In genomic region chrX:12974217-12974796, GRCh38 we compare ENCODE assay signal across 8 cellular contexts. TPM values are rescaled to one million over a fixed set of nuclear protein-coding genes. Genes with fewer than 3 reads are reported as not detected.
A peak's percentile ranks its signal among the peaks of the same experiment; 100 is the strongest.
DNase-seq lines count a peak whose midpoint lies in the region; ATAC-seq and TF ChIP-seq lines count a peak whose summit lies in the region.

No MANE protein-coding gene starts in this region.

- no peak for TF ChIP-seq CTCF in WERI-Rb-1 (IDR thresholded peaks at IDR 0.05; ENCODE audit: low read depth, low read length)
- TF ChIP-seq CTCF in lung (IDR thresholded peaks at IDR 0.05; ENCODE audit: control extremely low read depth, extremely low read depth) = no peak

- H3K4me3 ChIP-seq in WERI-Rb-1 (ENCODE audit: low read depth, low read length) (peak overlapping the region; percentile 99), lung (peak overlapping the region; percentile 37)

- in situ Hi-C loops in KBM-7 (cut with MboI; ENCODE audit: low pct_unique_long_range_greater_than_20kb, low sequenced_read_pairs) = loop anchor here (25.0 kb wide), 1 partner anchor 513 kb away; no protein-coding TSS in a partner anchor

- DNase-seq in DMS79 (lab: John Stamatoyannopoulos, UW) (peak; percentile 51), KBM-7 (peak; percentile 76), WERI-Rb-1 (peak; percentile 39), lung (ENCODE audit: low spot score) (peak; percentile 66), NCI-H526 (lab: John Stamatoyannopoulos, UW) (no peak)
- peak; percentile 30 for DNase-seq in effector CD4-positive, alpha-beta T cell
- DNase-seq in stimulated activated naive CD8-positive, alpha-beta T cell treated with anti-CD3 and anti-CD28 coated beads, Interleukin-15, amount 100 ng/mL, for 72 hours = peak; percentile 59 to 78

- H3K4me1 ChIP-seq in lung (ENCODE audit: control insufficient read depth in 2 of 2, insufficient read depth in 2 of 2, low read length in 2 of 2) = peaks cover 0 to 7% of the 10 kb centered on the region in 2 donors

- H3K27ac ChIP-seq in WERI-Rb-1 = peak overlapping the region; percentile 78
- H3K27ac ChIP-seq in lung (ENCODE audit: low read depth in 1 of 2, low read length in 1 of 2) = peak overlapping the region; percentile 68 to 91

- H3K27me3 Mint-ChIP-seq in stimulated activated naive CD8-positive, alpha-beta T cell treated with anti-CD3 and anti-CD28 coated beads, Interleukin-15, amount 100 ng/mL, for 72 hours = no peaks in the 10 kb centered on the region

- no peaks in the 10 kb centered on the region for H3K9me3 ChIP-seq in WERI-Rb-1 (ENCODE audit: severe bottlenecking)
- H3K9me3 ChIP-seq in lung (ENCODE audit: control insufficient read depth in 2 of 2, insufficient read depth in 1 of 2, low read length in 1 of 2) = peaks cover 0 to 5% of the 10 kb centered on the region in 2 donors

- WGBS in lung, 2 donors = 1 to 15% methylated on average over 14 of the region's 14 CpGs

- H3K9me3 Mint-ChIP-seq in stimulated activated naive CD8-positive, alpha-beta T cell treated with anti-CD3 and anti-CD28 coated beads, Interleukin-15, amount 100 ng/mL, for 72 hours = no peaks in the 10 kb centered on the region

- peak overlapping the region; percentile 87 to 93 for H3K4me3 Mint-ChIP-seq in stimulated activated naive CD8-positive, alpha-beta T cell treated with anti-CD3 and anti-CD28 coated beads, Interleukin-15, amount 100 ng/mL, for 72 hours

- peaks cover 30% of the 10 kb centered on the region for H3K4me1 Mint-ChIP-seq in stimulated activated naive CD8-positive, alpha-beta T cell treated with anti-CD3 and anti-CD28 coated beads, Interleukin-15, amount 100 ng/mL, for 72 hours

- H3K36me3 ChIP-seq in WERI-Rb-1 = peaks cover 24% of the 10 kb centered on the region
- H3K36me3 ChIP-seq in lung (ENCODE audit: control insufficient read depth in 2 of 2, insufficient read depth in 2 of 2, low read length in 2 of 2) = no peaks in the 10 kb centered on the region

- peak; percentile 49 for ATAC-seq in lung (ENCODE audit: insufficient read depth, low FRiP score)
- peak; percentile 44 for ATAC-seq in stimulated activated naive CD8-positive, alpha-beta T cell treated with anti-CD3 and anti-CD28 coated beads, Interleukin-15, amount 100 ng/mL, for 72 hours
- no peak for ATAC-seq in HG02610 (IDR thresholded peaks at IDR 0.05; ENCODE audit: unreplicated experiment)

- peak overlapping the region; percentile 99 for H3K27ac Mint-ChIP-seq in stimulated activated naive CD8-positive, alpha-beta T cell treated with anti-CD3 and anti-CD28 coated beads, Interleukin-15, amount 100 ng/mL, for 72 hours

- H3K27me3 ChIP-seq in WERI-Rb-1 (ENCODE audit: insufficient read depth, low read depth, severe bottlenecking) (no peaks in the 10 kb centered on the region), lung (ENCODE audit: control insufficient read depth, insufficient read depth) (no peaks in the 10 kb centered on the region)

RNA-seq across cellular contexts. Expression of gene TMSB4X, which starts 0.6 kb away (rescaled TPM):
- 1,000 to 10,000 TPM; 4,686 to 8,614 TPM for total RNA-seq in lung
- polyA plus RNA-seq in lung = 1,000 to 10,000 TPM; 7,790 to 9,527 TPM

Comparison
In these comparisons a context has a peak if more than half of its experiments do, and no peak if none do; other contexts are left out.
1. DNase-seq: peak in DMS79 (single experiment), KBM-7 (single experiment), WERI-Rb-1 (single experiment), effector CD4-positive, alpha-beta T cell (single experiment), lung (single experiment) and stimulated activated naive CD8-positive, alpha-beta T cell treated with anti-CD3 and anti-CD28 coated beads, Interleukin-15, amount 100 ng/mL, for 72 hours (2 of 2); none in NCI-H526 (0 of 2).